ENCODE assay signal across 25 cellular contexts in genomic region chr3:38616111-38616510, GRCh38. TPM values are rescaled to one million over a fixed set of nuclear protein-coding genes. Genes with fewer than 3 reads are reported as not detected.
"Had no signal": no experiment of that assay in that cellular context is flagged by ENCODE, and none has a peak within 500 bp of the region (broad histone marks: within the 10 kb centered on the region; RNA-seq: fewer than 3 reads in every experiment).

No MANE protein-coding gene starts in this region.

- H3K4me1 Mint-ChIP-seq: activated CD4-positive, alpha-beta T cell treated with anti-CD3 and anti-CD28 coated beads, Interleukin-2, amount 10 ng/mL, durations not matched to agents 24 days and 14 days; activated CD8-positive, alpha-beta memory T cell treated with anti-CD3 and anti-CD28 coated beads, Interleukin-2, amount 10 ng/mL, durations not matched to agents 7 days and 5 days; activated naive CD4-positive, alpha-beta T cell treated with anti-CD3 and anti-CD28 coated beads, Interleukin-2, amount 50 U/mL, for 24 hours; central memory CD8-positive, alpha-beta T cell; naive B cell; T-cell had no signal

- H3K4me1 ChIP-seq: ascending aorta, colonic mucosa, tibial artery had no signal

- H3K36me3 Mint-ChIP-seq: activated CD8-positive, alpha-beta memory T cell treated with anti-CD3 and anti-CD28 coated beads, Interleukin-2, amount 10 ng/mL, durations not matched to agents 7 days and 5 days; activated naive CD4-positive, alpha-beta T cell treated with anti-CD3 and anti-CD28 coated beads, Interleukin-2, amount 50 U/mL, for 24 hours; naive B cell; T-cell had no signal

- H3K9me3 ChIP-seq: ascending aorta, colonic mucosa, tibial artery had no signal

- H3K9me3 Mint-ChIP-seq: activated CD4-positive, alpha-beta T cell treated with anti-CD3 and anti-CD28 coated beads, Interleukin-2, amount 10 ng/mL, durations not matched to agents 24 days and 14 days; activated CD8-positive, alpha-beta T cell treated with anti-CD3 and anti-CD28 coated beads for 36 hours; activated naive CD4-positive, alpha-beta T cell treated with anti-CD3 and anti-CD28 coated beads, Interleukin-2, amount 50 U/mL, for 24 hours; central memory CD8-positive, alpha-beta T cell; effector memory CD8-positive, alpha-beta T cell; naive B cell; T-cell; T-helper 2 cell treated with Interferon-gamma antibody and Interleukin-4, amounts not matched to agents 5 μg/mL and 100 μg/mL, for 36 hours had no signal

- H3K27ac Mint-ChIP-seq: activated CD4-positive, alpha-beta T cell treated with anti-CD3 and anti-CD28 coated beads, Interleukin-2, amount 10 ng/mL, durations not matched to agents 24 days and 14 days; activated CD8-positive, alpha-beta memory T cell treated with anti-CD3 and anti-CD28 coated beads, Interleukin-2, amount 10 ng/mL, durations not matched to agents 7 days and 5 days; activated CD8-positive, alpha-beta T cell treated with anti-CD3 and anti-CD28 coated beads for 36 hours; activated naive CD4-positive, alpha-beta T cell treated with anti-CD3 and anti-CD28 coated beads, Interleukin-2, amount 50 U/mL, for 24 hours; effector memory CD8-positive, alpha-beta T cell; naive B cell; T-cell; T-helper 2 cell treated with Interferon-gamma antibody and Interleukin-4, amounts not matched to agents 5 μg/mL and 100 μg/mL, for 36 hours had no signal

- H3K4me3 ChIP-seq: ascending aorta, colonic mucosa, dorsolateral prefrontal cortex, skin epidermis, tibial artery had no signal

- H3K27me3 Mint-ChIP-seq: activated CD8-positive, alpha-beta T cell treated with anti-CD3 and anti-CD28 coated beads for 36 hours; activated naive CD4-positive, alpha-beta T cell treated with anti-CD3 and anti-CD28 coated beads, Interleukin-2, amount 50 U/mL, for 24 hours; central memory CD8-positive, alpha-beta T cell had no signal

- H3K27me3 ChIP-seq: ascending aorta, brain microvascular endothelial cell, colonic mucosa, tibial artery had no signal

- H3K36me3 ChIP-seq: ascending aorta, brain microvascular endothelial cell, colonic mucosa, tibial artery had no signal

- H3K4me3 Mint-ChIP-seq: activated CD4-positive, alpha-beta T cell treated with anti-CD3 and anti-CD28 coated beads, Interleukin-2, amount 10 ng/mL, durations not matched to agents 24 days and 14 days; activated CD8-positive, alpha-beta memory T cell treated with anti-CD3 and anti-CD28 coated beads, Interleukin-2, amount 10 ng/mL, durations not matched to agents 7 days and 5 days; activated CD8-positive, alpha-beta T cell treated with anti-CD3 and anti-CD28 coated beads for 36 hours; activated naive CD4-positive, alpha-beta T cell treated with anti-CD3 and anti-CD28 coated beads, Interleukin-2, amount 50 U/mL, for 24 hours; central memory CD8-positive, alpha-beta T cell; effector memory CD8-positive, alpha-beta T cell; naive B cell; T-cell; T-helper 2 cell treated with Interferon-gamma antibody and Interleukin-4, amounts not matched to agents 5 μg/mL and 100 μg/mL, for 36 hours had no signal

- DNase-seq: activated CD4-positive, alpha-beta T cell treated with anti-CD3 and anti-CD28 coated beads, Interleukin-2, amount 10 ng/mL, durations not matched to agents 24 days and 14 days; activated CD8-positive, alpha-beta memory T cell treated with anti-CD3 and anti-CD28 coated beads, Interleukin-2, amount 10 ng/mL, durations not matched to agents 7 days and 5 days; activated CD8-positive, alpha-beta T cell treated with anti-CD3 and anti-CD28 coated beads for 36 hours; activated gamma-delta T cell treated with Interleukin-2 at 50 U/mL for 16 hours; activated T-cell treated with anti-CD3 and anti-CD28 coated beads for 4 hours; brain microvascular endothelial cell; colonic mucosa; effector memory CD8-positive, alpha-beta T cell; foreskin melanocyte; mesenchymal stem cell; naive B cell; stimulated activated naive CD4-positive, alpha-beta T cell treated with Interleukin-2 at 50 U/mL for 16 hours; T-cell had no signal

- ATAC-seq: activated CD4-positive, CD25-positive, alpha-beta regulatory T cell treated with anti-CD3 and anti-CD28 coated beads, Interleukin-2, amount 50 U/mL, for 24 hours; activated CD8-positive, alpha-beta memory T cell treated with anti-CD3 and anti-CD28 coated beads, Interleukin-2, amount 10 ng/mL, durations not matched to agents 7 days and 5 days; activated CD8-positive, alpha-beta T cell treated with anti-CD3 and anti-CD28 coated beads for 36 hours; effector memory CD8-positive, alpha-beta T cell; esophagus mucosa; T-cell had no signal

- H3K27ac ChIP-seq: ascending aorta, brain microvascular endothelial cell, colonic mucosa, dorsolateral prefrontal cortex, skin epidermis, tibial artery, VCaP had no signal

RNA-seq across cellular contexts. Expression of gene SCN5A, which starts 33.4 kb away (rescaled TPM):
- total RNA-seq: activated CD4-positive, alpha-beta T cell treated with anti-CD3 and anti-CD28 coated beads, Interleukin-2, amount 10 ng/mL, durations not matched to agents 24 days and 14 days; activated CD8-positive, alpha-beta memory T cell treated with anti-CD3 and anti-CD28 coated beads, Interleukin-2, amount 10 ng/mL, durations not matched to agents 7 days and 5 days; esophagus mucosa; mononuclear cell had no signal
- polyA plus RNA-seq: neural cell had no signal
